ENCODE assay signal across 8 cellular contexts in the genomic region with DNA sequence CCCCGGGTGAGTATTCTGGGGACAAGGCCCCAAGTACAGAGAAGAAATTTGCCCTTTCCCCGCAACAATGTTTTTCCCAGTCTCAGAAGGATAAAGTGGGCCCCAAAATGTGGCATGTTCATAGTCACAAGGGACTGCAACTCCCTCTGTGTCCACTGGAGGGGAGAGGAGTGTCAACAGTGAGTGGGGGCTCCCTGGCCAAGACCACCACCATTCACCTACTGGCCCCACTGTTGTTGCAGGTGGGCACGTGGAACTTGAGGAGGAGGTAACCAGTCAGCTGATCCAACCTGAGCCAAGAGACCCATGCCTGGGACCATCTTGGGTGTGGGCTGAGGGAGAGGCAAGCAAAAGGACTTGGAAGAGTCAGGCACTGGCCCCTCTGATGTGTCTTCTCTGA. TPM values are rescaled to one million over a fixed set of nuclear protein-coding genes. Genes with fewer than 3 reads are reported as not detected.
A peak's percentile ranks its signal among the peaks of the same experiment; 100 is the strongest.
DNase-seq lines count a peak whose midpoint lies in the region; ATAC-seq and TF ChIP-seq lines count a peak whose summit lies in the region.

No MANE protein-coding gene starts in this region.

- H3K27ac Mint-ChIP-seq in activated T-helper 2 cell treated with anti-CD3 and anti-CD28 coated beads, Interferon-gamma antibody, Interleukin-2, Interleukin-4, amounts not matched to agents 10 μg/mL and 5 μg/mL and 100 μg/mL, durations not matched to agents 14 hours and 24 hours and 36 hours: peak overlapping the region; percentile 19

- no peaks in the 10 kb centered on the region for H3K9me2 ChIP-seq in MM.1S (replicated peaks; ENCODE audit: insufficient read depth, low read length)

- H3F3A ChIP-seq in MM.1S (ENCODE audit: insufficient read depth, low read length): peaks cover 27% of the 10 kb centered on the region

- H3K27me3 ChIP-seq in MM.1S (replicated peaks; ENCODE audit: insufficient read depth, low read length) (no peaks in the 10 kb centered on the region), osteoblast (ENCODE audit: insufficient read depth, low read length) (no peaks in the 10 kb centered on the region)

- no peaks in the 10 kb centered on the region for H3K9me3 ChIP-seq in MM.1S (replicated peaks; ENCODE audit: insufficient read depth, low read length)
- H3K9me3 ChIP-seq in osteoblast (ENCODE audit: low read depth, low read length): no peaks in the 10 kb centered on the region

- H2AFZ ChIP-seq in MM.1S (ENCODE audit: low read length) (peak overlapping the region; percentile 69), osteoblast (ENCODE audit: low read length) (peak overlapping the region; percentile 82)

- ATAC-seq in HG03342 (IDR thresholded peaks at IDR 0.05; ENCODE audit: unreplicated experiment): no peak

- H3K4me1 ChIP-seq in MM.1S (ENCODE audit: low read length): peaks cover 14% of the 10 kb centered on the region
- H3K4me1 ChIP-seq in osteoblast (ENCODE audit: insufficient read depth, low read length): peaks cover 34% of the 10 kb centered on the region

- TF ChIP-seq CTCF in MM.1S (IDR thresholded peaks at IDR 0.05; ENCODE audit: low read length) (peak; percentile 92), osteoblast (IDR thresholded peaks at IDR 0.05; ENCODE audit: extremely low read depth, low read depth, low read length) (peak; percentile 70)

- intact Hi-C loops in activated T-helper 2 cell treated with anti-CD3 and anti-CD28 coated beads, Interferon-gamma antibody, Interleukin-2, Interleukin-4, amounts not matched to agents 10 μg/mL and 5 μg/mL and 100 μg/mL, durations not matched to agents 14 hours and 24 hours and 36 hours (cut with micrococcal nuclease): loop anchor here (5.0 kb wide), 2 partner anchors 66 to 166 kb away; partner anchors contain the start of gene ITGA10

- H3K4me1 Mint-ChIP-seq in activated T-helper 2 cell treated with anti-CD3 and anti-CD28 coated beads, Interferon-gamma antibody, Interleukin-2, Interleukin-4, amounts not matched to agents 10 μg/mL and 5 μg/mL and 100 μg/mL, durations not matched to agents 14 hours and 24 hours and 36 hours (ENCODE audit: low read depth): peaks cover 5% of the 10 kb centered on the region

- peak overlapping the region; percentile 98 for H3K4me2 ChIP-seq in MM.1S (ENCODE audit: low read depth, low read length)
- peak overlapping the region; percentile 93 for H3K4me2 ChIP-seq in osteoblast (ENCODE audit: insufficient read depth, low read length)

- H3K27ac ChIP-seq in MM.1S (ENCODE audit: low read length) (peak overlapping the region; percentile 47; the same call in 1 of the 2 replicates), osteoblast (ENCODE audit: low read depth, low read length) (peak overlapping the region; percentile 65)

- peak; percentile 43 for DNase-seq in stimulated activated CD4-positive, alpha-beta T cell treated with anti-CD3 and anti-CD28 coated beads, Interleukin-15, amount 100 ng/mL, for 24 hours
- DNase-seq in stimulated activated CD4-positive, alpha-beta T cell treated with anti-CD3 and anti-CD28 coated beads, Interleukin-12 subunit alpha, Interleukin-12 subunit beta, amount 100 ng/mL, for 4 hours: no peak
- DNase-seq in MM.1S (peak; percentile 39), germinal center (ENCODE audit: low spot score) (peak; percentile 49), osteoblast (ENCODE audit: insufficient read length, low spot score, missing footprints) (peak; percentile 88), NCI-H226 (no peak)
- no peak for DNase-seq in activated T-helper 2 cell treated with anti-CD3 and anti-CD28 coated beads, Interferon-gamma antibody, Interleukin-2, Interleukin-4, amounts not matched to agents 10 μg/mL and 5 μg/mL and 100 μg/mL, durations not matched to agents 14 hours and 24 hours and 36 hours (ENCODE audit: low spot score)

- no peaks in the 10 kb centered on the region for H3K27me3 Mint-ChIP-seq in activated T-helper 2 cell treated with anti-CD3 and anti-CD28 coated beads, Interferon-gamma antibody, Interleukin-2, Interleukin-4, amounts not matched to agents 10 μg/mL and 5 μg/mL and 100 μg/mL, durations not matched to agents 14 hours and 24 hours and 36 hours (ENCODE audit: low read depth)

- H3K9ac ChIP-seq in MM.1S (ENCODE audit: low read length): peak overlapping the region; percentile 58; the same call in 1 of the 2 replicates

- H3K4me3 ChIP-seq in MM.1S (ENCODE audit: low read length) (peak overlapping the region; percentile 69), osteoblast (ENCODE audit: insufficient read depth, low read length) (peak overlapping the region; percentile 81)

- H3K36me3 ChIP-seq in MM.1S (replicated peaks; ENCODE audit: insufficient read depth, low read length): peaks cover 3% of the 10 kb centered on the region; the same call in 1 of the 2 replicates
- peaks cover 63% of the 10 kb centered on the region for H3K36me3 ChIP-seq in osteoblast (ENCODE audit: insufficient read depth, low read length)

- no peaks in the 10 kb centered on the region for H3K79me2 ChIP-seq in MM.1S (ENCODE audit: low read length)
- no peaks in the 10 kb centered on the region for H3K79me2 ChIP-seq in osteoblast (ENCODE audit: insufficient read depth, low read length)

- H3K9me3 Mint-ChIP-seq in activated T-helper 2 cell treated with anti-CD3 and anti-CD28 coated beads, Interferon-gamma antibody, Interleukin-2, Interleukin-4, amounts not matched to agents 10 μg/mL and 5 μg/mL and 100 μg/mL, durations not matched to agents 14 hours and 24 hours and 36 hours: no peaks in the 10 kb centered on the region

- peaks cover 31% of the 10 kb centered on the region for H3K36me3 Mint-ChIP-seq in activated T-helper 2 cell treated with anti-CD3 and anti-CD28 coated beads, Interferon-gamma antibody, Interleukin-2, Interleukin-4, amounts not matched to agents 10 μg/mL and 5 μg/mL and 100 μg/mL, durations not matched to agents 14 hours and 24 hours and 36 hours (ENCODE audit: low read depth)

- H3K4me3 Mint-ChIP-seq in activated T-helper 2 cell treated with anti-CD3 and anti-CD28 coated beads, Interferon-gamma antibody, Interleukin-2, Interleukin-4, amounts not matched to agents 10 μg/mL and 5 μg/mL and 100 μg/mL, durations not matched to agents 14 hours and 24 hours and 36 hours (ENCODE audit: low read depth): no peak overlapping the region

- H4K20me1 ChIP-seq in MM.1S (ENCODE audit: insufficient read depth, low read length) (no peaks in the 10 kb centered on the region), osteoblast (ENCODE audit: insufficient read depth, low read length) (no peaks in the 10 kb centered on the region)

RNA-seq across cellular contexts. Expression of gene NUDT17, which starts 0.8 kb away (rescaled TPM):
- 2.6 and 3.4 TPM in 2 replicates for total RNA-seq in activated T-helper 2 cell treated with anti-CD3 and anti-CD28 coated beads, Interferon-gamma antibody, Interleukin-2, Interleukin-4, amounts not matched to agents 10 μg/mL and 5 μg/mL and 100 μg/mL, durations not matched to agents 14 hours and 24 hours and 36 hours
- 1.8 and 4.0 TPM in 2 replicates for total RNA-seq in osteoblast

RNA-seq across cellular contexts. Expression of gene PIAS3, which starts 12.7 kb away (rescaled TPM):
- total RNA-seq in activated T-helper 2 cell treated with anti-CD3 and anti-CD28 coated beads, Interferon-gamma antibody, Interleukin-2, Interleukin-4, amounts not matched to agents 10 μg/mL and 5 μg/mL and 100 μg/mL, durations not matched to agents 14 hours and 24 hours and 36 hours: 21.1 and 21.3 TPM in 2 replicates
- total RNA-seq in osteoblast: 15.2 and 17.4 TPM in 2 replicates

RNA-seq across cellular contexts. Expression of gene POLR3C, which starts 22.2 kb away (rescaled TPM):
- total RNA-seq in activated T-helper 2 cell treated with anti-CD3 and anti-CD28 coated beads, Interferon-gamma antibody, Interleukin-2, Interleukin-4, amounts not matched to agents 10 μg/mL and 5 μg/mL and 100 μg/mL, durations not matched to agents 14 hours and 24 hours and 36 hours: 31.6 and 33.4 TPM in 2 replicates
- 54.3 and 63.1 TPM in 2 replicates for total RNA-seq in osteoblast

RNA-seq across cellular contexts. Expression of gene RNF115, which starts 22.3 kb away (rescaled TPM):
- 15.5 TPM in 2 replicates for total RNA-seq in activated T-helper 2 cell treated with anti-CD3 and anti-CD28 coated beads, Interferon-gamma antibody, Interleukin-2, Interleukin-4, amounts not matched to agents 10 μg/mL and 5 μg/mL and 100 μg/mL, durations not matched to agents 14 hours and 24 hours and 36 hours
- 23.2 and 25.6 TPM in 2 replicates for total RNA-seq in osteoblast

RNA-seq across cellular contexts. Expression of gene ANKRD35, which starts 39.5 kb away (rescaled TPM):
- total RNA-seq in activated T-helper 2 cell treated with anti-CD3 and anti-CD28 coated beads, Interferon-gamma antibody, Interleukin-2, Interleukin-4, amounts not matched to agents 10 μg/mL and 5 μg/mL and 100 μg/mL, durations not matched to agents 14 hours and 24 hours and 36 hours: 0.23 and 0.37 TPM in 2 replicates
- total RNA-seq in osteoblast: 1.4 and 2.1 TPM in 2 replicates

Comparison
In these comparisons a context has a peak if more than half of its experiments do, and no peak if none do; other contexts are left out.
1. DNase-seq: peak in stimulated activated CD4-positive, alpha-beta T cell treated with anti-CD3 and anti-CD28 coated beads, Interleukin-15, amount 100 ng/mL, for 24 hours (single experiment), MM.1S (single experiment), germinal center (single experiment) and osteoblast (single experiment); none in stimulated activated CD4-positive, alpha-beta T cell treated with anti-CD3 and anti-CD28 coated beads, Interleukin-12 subunit alpha, Interleukin-12 subunit beta, amount 100 ng/mL, for 4 hours (single experiment), activated T-helper 2 cell treated with anti-CD3 and anti-CD28 coated beads, Interferon-gamma antibody, Interleukin-2, Interleukin-4, amounts not matched to agents 10 μg/mL and 5 μg/mL and 100 μg/mL, durations not matched to agents 14 hours and 24 hours and 36 hours (single experiment) and NCI-H226 (single experiment).